25 cellular contexts compared by ENCODE assay signal in the genomic region with DNA sequence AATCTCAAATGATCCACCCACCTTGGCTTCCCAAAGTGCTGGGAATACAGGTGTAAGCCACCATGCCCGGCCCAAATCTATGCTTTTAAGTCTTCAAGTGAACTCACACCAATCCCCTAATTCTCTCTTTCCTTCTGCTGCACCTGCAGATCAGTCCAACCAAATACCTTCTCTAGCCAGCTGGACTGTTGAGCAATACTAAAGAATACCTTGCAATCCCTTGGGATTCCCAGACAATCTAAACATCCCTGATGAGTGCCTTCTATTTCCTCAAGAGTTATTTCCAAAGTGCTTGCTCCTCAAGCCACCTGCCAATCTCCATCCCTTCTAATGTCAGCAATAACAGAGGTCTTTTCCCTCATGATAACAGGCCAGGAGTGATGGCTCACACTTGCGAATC.
"Had no signal": no experiment of that assay in that cellular context is flagged by ENCODE, and none has a peak within 500 bp of the region (broad histone marks: within the 10 kb centered on the region; RNA-seq: fewer than 3 reads in every experiment).

No MANE protein-coding gene starts in this region.

- H3K27me3 Mint-ChIP-seq: activated CD8-positive, alpha-beta T cell treated with anti-CD3 and anti-CD28 coated beads for 36 hours; activated naive CD4-positive, alpha-beta T cell treated with anti-CD3 and anti-CD28 coated beads, Interleukin-2, amount 50 U/mL, for 24 hours had no signal

- H3K27ac Mint-ChIP-seq: activated CD4-positive, alpha-beta T cell treated with anti-CD3 and anti-CD28 coated beads, Interleukin-2, amount 10 ng/mL, durations not matched to agents 24 days and 14 days; activated CD8-positive, alpha-beta T cell treated with anti-CD3 and anti-CD28 coated beads for 36 hours; activated naive CD4-positive, alpha-beta T cell treated with anti-CD3 and anti-CD28 coated beads, Interleukin-2, amount 50 U/mL, for 24 hours; activated naive CD8-positive, alpha-beta T cell treated with anti-CD3 and anti-CD28 coated beads, Interleukin-2, amount 10 ng/mL, durations not matched to agents 7 days and 5 days; activated T-helper 2 cell treated with anti-CD3 and anti-CD28 coated beads, Interferon-gamma antibody, Interleukin-2, Interleukin-4, amounts not matched to agents 10 μg/mL and 5 μg/mL and 100 μg/mL, durations not matched to agents 14 hours and 24 hours and 36 hours; T-helper 1 cell treated with Interleukin-12 subunit alpha and Interleukin-12 subunit beta and Interleukin-4 antibody, amounts not matched to agents 30 μg/mL and 1 μg/mL, for 36 hours; T-helper 2 cell treated with Interferon-gamma antibody and Interleukin-4, amounts not matched to agents 5 μg/mL and 100 μg/mL, for 36 hours had no signal

- H3K9me3 Mint-ChIP-seq: activated CD4-positive, alpha-beta T cell treated with anti-CD3 and anti-CD28 coated beads, Interleukin-2, amount 10 ng/mL, durations not matched to agents 24 days and 14 days; activated CD8-positive, alpha-beta T cell treated with anti-CD3 and anti-CD28 coated beads for 36 hours; activated naive CD4-positive, alpha-beta T cell treated with anti-CD3 and anti-CD28 coated beads, Interleukin-2, amount 50 U/mL, for 24 hours; activated naive CD8-positive, alpha-beta T cell treated with anti-CD3 and anti-CD28 coated beads, Interleukin-2, amount 10 ng/mL, durations not matched to agents 7 days and 5 days; activated T-helper 2 cell treated with anti-CD3 and anti-CD28 coated beads, Interferon-gamma antibody, Interleukin-2, Interleukin-4, amounts not matched to agents 10 μg/mL and 5 μg/mL and 100 μg/mL, durations not matched to agents 14 hours and 24 hours and 36 hours; T-helper 1 cell treated with Interleukin-12 subunit alpha and Interleukin-12 subunit beta and Interleukin-4 antibody, amounts not matched to agents 30 μg/mL and 1 μg/mL, for 36 hours; T-helper 2 cell treated with Interferon-gamma antibody and Interleukin-4, amounts not matched to agents 5 μg/mL and 100 μg/mL, for 36 hours had no signal

- DNase-seq: activated CD4-positive, alpha-beta T cell treated with anti-CD3 and anti-CD28 coated beads, Interleukin-2, amount 10 ng/mL, durations not matched to agents 24 days and 14 days; activated CD4-positive, alpha-beta T cell treated with anti-CD3 and anti-CD28 coated beads, Interleukin-2, amount 50 U/mL, for 4 hours; activated CD8-positive, alpha-beta T cell treated with anti-CD3 and anti-CD28 coated beads for 36 hours; activated gamma-delta T cell; activated naive CD4-positive, alpha-beta T cell treated with Interleukin-2 at 50 U/mL for 16 hours; activated naive CD8-positive, alpha-beta T cell treated with anti-CD3 and anti-CD28 coated beads, Interleukin-2, amount 10 ng/mL, durations not matched to agents 7 days and 5 days; activated T-cell treated with anti-CD3 and anti-CD28 coated beads, Interleukin-2, amount 50 U/mL, for 1 hour; amygdala; NCI-H1048; NCI-H1436 treated with DMSO at 0.1 percent for 48 hours; NCI-H1694 treated with DMSO at 0.1 percent for 48 hours; NCI-H2029; NCI-H2171 treated with DMSO at 0.1 percent for 48 hours; NCI-H2227 treated with DMSO at 0.1 percent for 48 hours; NCI-H446; NCI-H526; NCI-H774; RPMI8226; SHP77 treated with DMSO at 0.1 percent for 48 hours; SK-N-SH had no signal

- H3K4me1 Mint-ChIP-seq: activated naive CD8-positive, alpha-beta T cell treated with anti-CD3 and anti-CD28 coated beads, Interleukin-2, amount 10 ng/mL, durations not matched to agents 7 days and 5 days had no signal

- H3K4me3 Mint-ChIP-seq: activated CD4-positive, alpha-beta T cell treated with anti-CD3 and anti-CD28 coated beads, Interleukin-2, amount 10 ng/mL, durations not matched to agents 24 days and 14 days; activated CD8-positive, alpha-beta T cell treated with anti-CD3 and anti-CD28 coated beads for 36 hours; activated naive CD4-positive, alpha-beta T cell treated with anti-CD3 and anti-CD28 coated beads, Interleukin-2, amount 50 U/mL, for 24 hours; activated naive CD8-positive, alpha-beta T cell treated with anti-CD3 and anti-CD28 coated beads, Interleukin-2, amount 10 ng/mL, durations not matched to agents 7 days and 5 days; T-helper 1 cell treated with Interleukin-12 subunit alpha and Interleukin-12 subunit beta and Interleukin-4 antibody, amounts not matched to agents 30 μg/mL and 1 μg/mL, for 36 hours; T-helper 2 cell treated with Interferon-gamma antibody and Interleukin-4, amounts not matched to agents 5 μg/mL and 100 μg/mL, for 36 hours had no signal

- FAIRE-seq: TTC549 had no signal
